Comparison of ENCODE assay signal across 8 cellular contexts in the genomic region with DNA sequence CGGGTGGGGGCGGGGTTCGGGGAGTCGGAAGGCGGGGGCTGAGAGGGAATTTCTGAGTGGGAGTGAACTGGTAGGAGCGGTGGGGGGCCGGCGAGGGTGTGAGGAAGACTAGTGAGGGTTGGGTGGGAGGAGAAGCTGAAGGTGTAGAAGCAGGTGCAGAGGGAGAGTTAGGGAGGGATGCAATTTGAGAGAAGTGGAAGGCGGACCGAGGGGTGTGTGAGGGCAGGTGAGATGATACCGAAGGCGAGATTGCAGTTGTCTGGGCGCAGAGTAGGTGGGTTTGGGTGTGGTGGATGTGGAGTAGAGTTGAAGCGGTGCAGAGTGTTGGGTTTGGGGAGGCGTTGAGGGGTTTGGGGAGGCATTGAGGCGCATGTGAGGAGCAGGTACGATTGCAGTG. TPM values are rescaled to one million over a fixed set of nuclear protein-coding genes. Genes with fewer than 3 reads are reported as not detected.
A peak's percentile ranks its signal among the peaks of the same experiment; 100 is the strongest.
DNase-seq lines count a peak whose midpoint lies in the region; ATAC-seq and TF ChIP-seq lines count a peak whose summit lies in the region.

No MANE protein-coding gene starts in this region.

- no peaks in the 10 kb centered on the region for H3K27me3 Mint-ChIP-seq in T-helper 1 cell treated with Interleukin-12 subunit alpha and Interleukin-12 subunit beta and Interleukin-4 antibody, amounts not matched to agents 30 μg/mL and 1 μg/mL, for 36 hours (ENCODE audit: low read depth)

- TF ChIP-seq CTCF in Panc1 (IDR thresholded peaks at IDR 0.05), result no peak
- TF ChIP-seq CTCF in fibroblast of the aortic adventitia (IDR thresholded peaks at IDR 0.05; ENCODE audit: insufficient read depth, low read length), result no peak

- POLR2A ChIA-PET in Panc1 (lab: Charles Lee), result no interaction called here

- H3K36me3 Mint-ChIP-seq in T-helper 1 cell treated with Interleukin-12 subunit alpha and Interleukin-12 subunit beta and Interleukin-4 antibody, amounts not matched to agents 30 μg/mL and 1 μg/mL, for 36 hours (ENCODE audit: low read depth), result peaks cover 7% of the 10 kb centered on the region

- no peak for DNase-seq in T-helper 1 cell
- DNase-seq in Panc1 (ENCODE audit: low read depth, low spot score), result no peak
- DNase-seq in fibroblast of the aortic adventitia (ENCODE audit: low read depth), result no peak
- DNase-seq in RPMI8226, result no peak
- DNase-seq in NCI-H128 (lab: John Stamatoyannopoulos, UW; ENCODE audit: unreplicated experiment), result no peak

- H3K4me3 Mint-ChIP-seq in T-helper 1 cell treated with Interleukin-12 subunit alpha and Interleukin-12 subunit beta and Interleukin-4 antibody, amounts not matched to agents 30 μg/mL and 1 μg/mL, for 36 hours, result peak overlapping the region; percentile 92

- in situ Hi-C loops in Panc1 (cut with HindIII; ENCODE audit: low pct_unique_long_range_greater_than_20kb, low sequenced_read_pairs), result no loop called here

- intact Hi-C loops in Panc1 (cut with micrococcal nuclease; ENCODE audit: unreplicated experiment), result loop anchor here (10.0 kb wide), 2 partner anchors 258 to 562 kb away; no protein-coding TSS in a partner anchor

- H3K4me3 ChIP-seq in Panc1 (ENCODE audit: low read depth in 2 of 2, low read length in 2 of 2), result peak overlapping the region; percentile 92 to 93
- peak overlapping the region; percentile 85 for H3K4me3 ChIP-seq in fibroblast of the aortic adventitia (ENCODE audit: low read depth, low read length)
- H3K4me3 ChIP-seq in skin epidermis, result peak overlapping the region; percentile 65 to 94 (median 86)

- H3K4me1 Mint-ChIP-seq in T-helper 1 cell treated with Interleukin-12 subunit alpha and Interleukin-12 subunit beta and Interleukin-4 antibody, amounts not matched to agents 30 μg/mL and 1 μg/mL, for 36 hours (ENCODE audit: low read depth), result peaks cover 37% of the 10 kb centered on the region

- no TSS peak for BruUV-seq in Panc1 (replicated peaks; lab: Mats Ljungman, UMichigan)

- H3K27ac ChIP-seq in Panc1 (ENCODE audit: low read length), result peak overlapping the region; percentile 87
- H3K27ac ChIP-seq in skin epidermis, result peak overlapping the region in 16 of 21 experiments; percentile 26 to 100 (median 99)

- no peaks in the 10 kb centered on the region for H3K9me3 Mint-ChIP-seq in T-helper 1 cell treated with Interleukin-12 subunit alpha and Interleukin-12 subunit beta and Interleukin-4 antibody, amounts not matched to agents 30 μg/mL and 1 μg/mL, for 36 hours

- CTCF ChIA-PET in Panc1 (lab: Charles Lee), result interaction anchor here (0.6 kb wide), 1 partner anchor 345 kb away, joined by 4 read pairs; no protein-coding TSS in a partner anchor

- no peaks in the 10 kb centered on the region for H3K27me3 ChIP-seq in Panc1 (ENCODE audit: control insufficient read depth, insufficient read depth, low read length)

- ATAC-seq in Panc1 (no peak), HG02938 (IDR thresholded peaks at IDR 0.05; ENCODE audit: unreplicated experiment) (no peak)

- peaks cover 35% of the 10 kb centered on the region for H3K4me1 ChIP-seq in Panc1 (ENCODE audit: control insufficient read depth, insufficient read depth, low read length)

- H3K9me3 ChIP-seq in Panc1 (ENCODE audit: control insufficient read depth, insufficient read depth, low read depth, low read length), result no peaks in the 10 kb centered on the region

- H3K27ac Mint-ChIP-seq in T-helper 1 cell treated with Interleukin-12 subunit alpha and Interleukin-12 subunit beta and Interleukin-4 antibody, amounts not matched to agents 30 μg/mL and 1 μg/mL, for 36 hours, result peak overlapping the region; percentile 89

- H3K36me3 ChIP-seq in Panc1 (ENCODE audit: control insufficient read depth, insufficient read depth, low read length), result no peaks in the 10 kb centered on the region

RNA-seq across cellular contexts. Expression of gene KAT6B, which starts 0.6 kb away (rescaled TPM):
- 31.1 TPM for total RNA-seq in Panc1 (2021; ENCODE audit: unreplicated experiment)
- 14.1 TPM for polyA plus RNA-seq in Panc1 (2012; ENCODE audit: insufficient read length)
- total RNA-seq in fibroblast of the aortic adventitia (ENCODE audit: low replicate concordance), result 34.7 and 38.9 TPM in 2 replicates
